9 cellular contexts compared by ENCODE assay signal in genomic region chr10:129972145-129972965, GRCh38. TPM values are rescaled to one million over a fixed set of nuclear protein-coding genes. Genes with fewer than 3 reads are reported as not detected.
A peak's percentile ranks its signal among the peaks of the same experiment; 100 is the strongest.
DNase-seq lines count a peak whose midpoint lies in the region; ATAC-seq, FAIRE-seq and TF ChIP-seq lines count a peak whose summit lies in the region.
"Had no signal": no experiment of that assay in that cellular context is flagged by ENCODE, and none has a peak within 500 bp of the region (broad histone marks: within the 10 kb centered on the region; RNA-seq: fewer than 3 reads in every experiment).

No MANE protein-coding gene starts in this region.

- H3K9me3 ChIP-seq in CD4-positive, CD25-positive, alpha-beta regulatory T cell (ENCODE audit: control insufficient read depth in 2 of 2, low read length in 2 of 2) = peaks cover 0 to 2% of the 10 kb centered on the region in 2 experiments
- no peaks in the 10 kb centered on the region for H3K9me3 ChIP-seq in HUES6 (ENCODE audit: control insufficient read depth, insufficient read depth, low read depth, low read length)
- no peaks in the 10 kb centered on the region for H3K9me3 ChIP-seq in HepG2 (ENCODE audit: low read length)

- peaks cover 12% of the 10 kb centered on the region for H3K4me1 ChIP-seq in CD4-positive, CD25-positive, alpha-beta regulatory T cell (ENCODE audit: control insufficient read depth, insufficient read depth, low read length, poor library complexity, severe bottlenecking)
- H3K4me1 ChIP-seq in HUES6 (ENCODE audit: control insufficient read depth, insufficient read depth, low read length) = peaks cover 37% of the 10 kb centered on the region
- no peaks in the 10 kb centered on the region for H3K4me1 ChIP-seq in HepG2 (ENCODE audit: insufficient read depth, low read length)

- no peak overlapping the region for H3K27ac ChIP-seq in CD4-positive, CD25-positive, alpha-beta regulatory T cell (ENCODE audit: insufficient read depth, low read length, poor library complexity, severe bottlenecking)
- H3K27ac ChIP-seq in HUES6 (ENCODE audit: low read depth, low read length) = no peak overlapping the region
- H3K27ac ChIP-seq in HepG2 (ENCODE audit: extremely low read length, insufficient read depth, low read length) = no peak overlapping the region

- H3K79me2 ChIP-seq in HepG2 (ENCODE audit: insufficient read depth, low read length) = no peaks in the 10 kb centered on the region

- 59% methylated on average over 53 of the region's 84 CpGs for WGBS in HepG2 (ENCODE audit: low lambda C conversion rate)

- H3K36me3 Mint-ChIP-seq in CD4-positive, CD25-positive, alpha-beta regulatory T cell = no peaks in the 10 kb centered on the region
- H3K36me3 Mint-ChIP-seq in nephron (ENCODE audit: low read depth) = no peaks in the 10 kb centered on the region

- H3K36me3 ChIP-seq in CD4-positive, CD25-positive, alpha-beta regulatory T cell (ENCODE audit: control insufficient read depth, insufficient read depth, low read length) = no peaks in the 10 kb centered on the region
- H3K36me3 ChIP-seq in HUES6 (ENCODE audit: control insufficient read depth, insufficient read depth, low read length) (no peaks in the 10 kb centered on the region), HepG2 (replicated peaks in 1 of 2; ENCODE audit: control insufficient read depth in 1 of 2, insufficient read depth in 2 of 2, low read length in 2 of 2) (no peaks in the 10 kb centered on the region)

- H3K4me1 Mint-ChIP-seq in CD4-positive, CD25-positive, alpha-beta regulatory T cell = peaks cover 0 to 16% (median 8%) of the 10 kb centered on the region in 4 donors
- H3K4me1 Mint-ChIP-seq in nephron = peaks cover 25% of the 10 kb centered on the region

- intact Hi-C loops in HepG2 (cut with micrococcal nuclease; ENCODE audit: unreplicated experiment) = no loop called here

- H3K27ac Mint-ChIP-seq in CD4-positive, CD25-positive, alpha-beta regulatory T cell = peak overlapping the region in 1 of 3 donors; percentile 90
- H3K27ac Mint-ChIP-seq in nephron = peak overlapping the region in 2 of 3 experiments; percentile 34 to 56

- no peak for TF ChIP-seq POLR2A in HepG2 (IDR thresholded peaks at IDR 0.05; ENCODE audit: insufficient read depth in 1 of 2, low read depth in 2 of 2, low read length in 2 of 2)

- ATAC-seq in CD4-positive, CD25-positive, alpha-beta regulatory T cell (ENCODE audit: low read depth in 2 of 2) = no peak
- no peak for ATAC-seq in HepG2

- no peak overlapping the region for H2AFZ ChIP-seq in HepG2 (ENCODE audit: low read length)

- H3K27me3 Mint-ChIP-seq in CD4-positive, CD25-positive, alpha-beta regulatory T cell = peaks cover 68% of the 10 kb centered on the region
- H3K27me3 Mint-ChIP-seq in nephron (ENCODE audit: low read depth) = peaks cover 93% of the 10 kb centered on the region

- BruUV-seq in HepG2 (replicated peaks; lab: Mats Ljungman, UMichigan) = no TSS peak

- TF ChIP-seq EP300 in HepG2 (IDR thresholded peaks at IDR 0.05; ENCODE audit: low read depth in 2 of 2, low read length in 2 of 2) (no peak), HepG2 (CRISPR knock-in tag; IDR thresholded peaks at IDR 0.05; ENCODE audit: borderline replicate concordance) (no peak)

- TF ChIP-seq RAD21 in HepG2 (CRISPR knock-in tag; IDR thresholded peaks at IDR 0.05) = no peak

- CTCF ChIA-PET in HepG2 (lab: Yijun Ruan, JAX; ENCODE audit: low intra/inter-chr PET ratio, low total read pairs) = interaction anchor here (0.9 to 2.0 kb wide), 3 partner anchors 81 to 941 kb away, joined by 3 to 15 read pairs (median 9); no protein-coding TSS in a partner anchor

- no peak for FAIRE-seq in HepG2 (lab: Jason Lieb, UNC)

- no peak for TF ChIP-seq CTCF in nephron (IDR thresholded peaks at IDR 0.05; ENCODE audit: unreplicated experiment in 3 of 3)
- no peak for TF ChIP-seq CTCF in HepG2 (CRISPR knock-in tag; IDR thresholded peaks at IDR 0.05)

- H4K20me1 ChIP-seq in HepG2 (ENCODE audit: insufficient read depth, low read length) = no peaks in the 10 kb centered on the region

- H3K4me3 ChIP-seq in CD4-positive, CD25-positive, alpha-beta regulatory T cell (ENCODE audit: low read depth, low read length) = no peak overlapping the region
- H3K4me3 ChIP-seq in HUES6 (ENCODE audit: low read depth, low read length) (peak overlapping the region; percentile 52), HepG2 (replicated peaks in 1 of 3; ENCODE audit: insufficient read depth in 1 of 3, low read depth in 2 of 3, low read length in 3 of 3) (no peak overlapping the region)
- H3K4me3 ChIP-seq: lung had no signal

- in situ Hi-C loops in HepG2 (cut with HindIII; ENCODE audit: extremely low pct_ligation_motif_present, low pct_unique_long_range_greater_than_20kb) = loop anchor here (5.0 to 25.0 kb wide), 3 partner anchors 85 to 1710 kb away; no protein-coding TSS in a partner anchor

- no peak for DNase-seq in CD4-positive, CD25-positive, alpha-beta regulatory T cell
- DNase-seq in epidermal melanocyte (ENCODE audit: insufficient read length, low spot score) (peak; percentile 19), MV-4-11 (lab: John Stamatoyannopoulos, UW) (no peak), HepG2 (ENCODE audit: low spot score) (no peak), germinal center (ENCODE audit: low spot score) (no peak)
- DNase-seq in activated CD4-positive, alpha-beta T cell treated with anti-CD3 and anti-CD28 coated beads for 4 hours = no peak

- H3K4me2 ChIP-seq in HepG2 (ENCODE audit: low read depth, low read length) = no peak overlapping the region

- no peak overlapping the region for H3K9ac ChIP-seq in HUES6 (ENCODE audit: low read length)
- no peak overlapping the region for H3K9ac ChIP-seq in HepG2 (ENCODE audit: insufficient read depth, low read depth, low read length)

- H3K4me3 Mint-ChIP-seq in CD4-positive, CD25-positive, alpha-beta regulatory T cell = peak overlapping the region in 3 of 4 donors; percentile 72 to 80 (median 78)
- H3K4me3 Mint-ChIP-seq in nephron = peak overlapping the region; percentile 77 to 83 (median 80)

- H3K27me3 ChIP-seq in CD4-positive, CD25-positive, alpha-beta regulatory T cell (ENCODE audit: control insufficient read depth, insufficient read depth, low read length) = peaks cover 32% of the 10 kb centered on the region
- peaks cover 85% of the 10 kb centered on the region for H3K27me3 ChIP-seq in HUES6 (ENCODE audit: control insufficient read depth, insufficient read depth, low read length)
- peaks cover 6 to 62% of the 10 kb centered on the region in 2 experiments for H3K27me3 ChIP-seq in HepG2 (ENCODE audit: control insufficient read depth in 1 of 2, insufficient read depth in 2 of 2, low read length in 2 of 2)

- peaks cover 0 to 6% (median 0%) of the 10 kb centered on the region in 7 donors for H3K9me3 Mint-ChIP-seq in CD4-positive, CD25-positive, alpha-beta regulatory T cell
- H3K9me3 Mint-ChIP-seq in nephron = no peaks in the 10 kb centered on the region

- POLR2A ChIA-PET in HepG2 (lab: Yijun Ruan, JAX) = no interaction called here

TF ChIP-seq in HepG2, 621 proteins besides CTCF, POLR2A, EP300 and RAD21:
- TF ChIP-seq JARID2 (CRISPR knock-in tag; IDR thresholded peaks at IDR 0.05; ENCODE audit: insufficient replicate concordance) = no peak
- no peak for TF ChIP-seq ZNF737 (CRISPR knock-in tag; IDR thresholded peaks at IDR 0.05; ENCODE audit: borderline replicate concordance)
- TF ChIP-seq, protein P1, sequence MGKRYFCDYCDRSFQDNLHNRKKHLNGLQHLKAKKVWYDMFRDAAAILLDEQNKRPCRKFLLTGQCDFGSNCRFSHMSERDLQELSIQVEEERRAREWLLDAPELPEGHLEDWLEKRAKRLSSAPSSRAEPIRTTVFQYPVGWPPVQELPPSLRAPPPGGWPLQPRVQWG (CRISPR knock-in tag; IDR thresholded peaks at IDR 0.05; ENCODE audit: borderline replicate concordance, low read depth) = no peak
- no peak for TF ChIP-seq ZNF20 (CRISPR knock-in tag; IDR thresholded peaks at IDR 0.05)
- TF ChIP-seq ZNF747 (CRISPR knock-in tag; IDR thresholded peaks at IDR 0.05; ENCODE audit: borderline replicate concordance) = no peak
- TF ChIP-seq SKI (IDR thresholded peaks at IDR 0.05; ENCODE audit: partially characterized antibody) = no peak
- no peak for TF ChIP-seq POGZ (CRISPR knock-in tag; IDR thresholded peaks at IDR 0.05)
- TF ChIP-seq ASH2L (IDR thresholded peaks at IDR 0.05; ENCODE audit: insufficient read length, low read depth, low read length) = no peak
- no peak for TF ChIP-seq FOXC1 (CRISPR knock-in tag; IDR thresholded peaks at IDR 0.05; ENCODE audit: borderline replicate concordance)
- no peak for TF ChIP-seq ZFY (CRISPR knock-in tag; IDR thresholded peaks at IDR 0.05)
- TF ChIP-seq GATAD1 (CRISPR knock-in tag; IDR thresholded peaks at IDR 0.05) = no peak
- TF ChIP-seq SOX6 (IDR thresholded peaks at IDR 0.05) = no peak
- no peak for TF ChIP-seq SOX6 (CRISPR knock-in tag; IDR thresholded peaks at IDR 0.05)

RNA-seq across cellular contexts. Expression of gene EBF3, which starts 8.3 kb away (rescaled TPM):
- total RNA-seq in CD4-positive, CD25-positive, alpha-beta regulatory T cell = not detected
- polyA plus RNA-seq in CD4-positive, CD25-positive, alpha-beta regulatory T cell = not detected
- total RNA-seq in HepG2 (2016; rRNA removed; fragmentation: Illumina TruSeq; extraction: Trizol) = not detected in 2 replicates
- total RNA-seq in HepG2 (2016; cell fraction: cytosol; rRNA removed; fragmentation: Illumina TruSeq; extraction: Trizol; ENCODE audit: low read depth) = not detected in 2 replicates
- not detected in 2 replicates for total RNA-seq in HepG2 (2016; cell fraction: insoluble cytoplasmic fraction; rRNA removed; fragmentation: Illumina TruSeq; extraction: Trizol)
- not detected in 2 replicates for total RNA-seq in HepG2 (2016; cell fraction: membrane; rRNA removed; fragmentation: Illumina TruSeq; extraction: Trizol)
- not detected in 2 replicates for total RNA-seq in HepG2 (2016; cell fraction: nucleus; rRNA removed; fragmentation: Illumina TruSeq; extraction: Trizol)
- not detected in 2 replicates for polyA plus RNA-seq in HepG2 (2011; rRNA removed)
- not detected in 2 replicates for polyA plus RNA-seq in HepG2 (2011; cell fraction: cytosol; rRNA removed)
- polyA plus RNA-seq in HepG2 (2011; cell fraction: nucleus; rRNA removed) = not detected in 2 replicates
- 0.13 and 0.16 TPM in 2 replicates for polyA plus RNA-seq in HepG2 (2012)
- polyA plus RNA-seq in HepG2 (2016; cell fraction: cytosol; fragmentation: Illumina TruSeq; extraction: Trizol; ENCODE audit: low read depth) = not detected in 2 replicates
- not detected in 2 replicates for polyA plus RNA-seq in HepG2 (2016; cell fraction: insoluble cytoplasmic fraction; fragmentation: Illumina TruSeq; extraction: Trizol; ENCODE audit: low read depth)
- not detected in 2 replicates for polyA plus RNA-seq in HepG2 (2016; cell fraction: membrane; fragmentation: Illumina TruSeq; extraction: Trizol; ENCODE audit: low read depth)
- not detected in 2 replicates for polyA plus RNA-seq in HepG2 (2016; cell fraction: nucleus; fragmentation: Illumina TruSeq; extraction: Trizol; ENCODE audit: insufficient read depth, low read depth)
- not detected in 2 replicates for polyA minus RNA-seq in HepG2 (2011; rRNA and poly(A)+ RNA removed; ENCODE audit: low replicate concordance)
- polyA minus RNA-seq in HepG2 (2011; cell fraction: cytosol; rRNA and poly(A)+ RNA removed) = not detected in 2 replicates
- polyA minus RNA-seq in HepG2 (2011; cell fraction: nucleus; rRNA and poly(A)+ RNA removed) = not detected in 2 replicates
